23 cellular contexts compared by ENCODE assay signal in genomic region chr6:99276747-99277146, GRCh38.
DNase-seq lines count a peak whose midpoint lies in the region; FAIRE-seq and TF ChIP-seq lines count a peak whose summit lies in the region.
"Had no signal": no experiment of that assay in that cellular context is flagged by ENCODE, and none has a peak within 500 bp of the region (broad histone marks: within the 10 kb centered on the region; RNA-seq: fewer than 3 reads in every experiment).

No MANE protein-coding gene starts in this region.

- no peak overlapping the region for H3K4ac ChIP-seq in mesendoderm (ENCODE audit: low read depth, low read length)

- H3K4me3 Mint-ChIP-seq in activated T-helper 1 cell treated with anti-CD3 and anti-CD28 coated beads, Interleukin-12 subunit alpha, Interleukin-12 subunit beta, Interleukin-2, Interleukin-4 antibody, amounts not matched to agents 30 ng/mL and 10 ng/mL and 1 ng/mL, durations not matched to agents 14 hours and 24 hours and 36 hours: no peak overlapping the region
- H3K4me3 Mint-ChIP-seq: activated naive CD8-positive, alpha-beta T cell treated with anti-CD3 and anti-CD28 coated beads, Interleukin-2, amount 10 ng/mL, durations not matched to agents 7 days and 5 days; CD4-positive, alpha-beta T cell; T-cell had no signal

- H3K79me1 ChIP-seq in mesendoderm (ENCODE audit: low read length): no peaks in the 10 kb centered on the region

- no peak overlapping the region for H3K56ac ChIP-seq in mesendoderm (ENCODE audit: low read length)

- H4K5ac ChIP-seq in mesendoderm (ENCODE audit: low read length): no peak overlapping the region

- no peak overlapping the region for H3K27ac Mint-ChIP-seq in activated T-helper 1 cell treated with anti-CD3 and anti-CD28 coated beads, Interleukin-12 subunit alpha, Interleukin-12 subunit beta, Interleukin-2, Interleukin-4 antibody, amounts not matched to agents 30 ng/mL and 10 ng/mL and 1 ng/mL, durations not matched to agents 14 hours and 24 hours and 36 hours
- H3K27ac Mint-ChIP-seq: activated naive CD8-positive, alpha-beta T cell treated with anti-CD3 and anti-CD28 coated beads, Interleukin-2, amount 10 ng/mL, durations not matched to agents 7 days and 5 days; CD4-positive, alpha-beta T cell; T-cell had no signal

- no peak overlapping the region for H3K4me2 ChIP-seq in mesendoderm (ENCODE audit: low read length)

- H3K79me2 ChIP-seq in mesendoderm (ENCODE audit: control insufficient read depth, insufficient read depth, low read length): no peaks in the 10 kb centered on the region

- H2BK5ac ChIP-seq in mesendoderm (ENCODE audit: low read length): no peak overlapping the region

- H3K36me3 ChIP-seq in mesendoderm (ENCODE audit: control insufficient read depth, insufficient read depth, low read length) (no peaks in the 10 kb centered on the region), thyroid gland (no peaks in the 10 kb centered on the region)
- H3K36me3 ChIP-seq: colonic mucosa, heart left ventricle, prostate gland had no signal

- no peak overlapping the region for H4K8ac ChIP-seq in mesendoderm (ENCODE audit: low read depth, low read length)

- peaks cover 3% of the 10 kb centered on the region for H3K27me3 Mint-ChIP-seq in activated T-helper 1 cell treated with anti-CD3 and anti-CD28 coated beads, Interleukin-12 subunit alpha, Interleukin-12 subunit beta, Interleukin-2, Interleukin-4 antibody, amounts not matched to agents 30 ng/mL and 10 ng/mL and 1 ng/mL, durations not matched to agents 14 hours and 24 hours and 36 hours (ENCODE audit: insufficient read depth)

- H3K18ac ChIP-seq in mesendoderm (ENCODE audit: low read length): no peak overlapping the region

- H2BK120ac ChIP-seq in mesendoderm (ENCODE audit: low read depth, low read length): no peak overlapping the region

- no peaks in the 10 kb centered on the region for H3K9me3 ChIP-seq in thyroid gland
- H3K9me3 ChIP-seq: colonic mucosa, heart left ventricle, prostate gland had no signal

- H3K27ac ChIP-seq in mesendoderm (ENCODE audit: low read depth, low read length) (no peak overlapping the region), thyroid gland (no peak overlapping the region)
- H3K27ac ChIP-seq: colonic mucosa, heart left ventricle, prostate gland had no signal

- TF ChIP-seq POLR2A in thyroid gland (IDR thresholded peaks at IDR 0.05) (no peak), H54 (IDR thresholded peaks at IDR 0.05; ENCODE audit: low read depth, low read length) (no peak)

- H2BK15ac ChIP-seq in mesendoderm (replicated peaks; ENCODE audit: low read depth): no peak overlapping the region

- no peak overlapping the region for H3K9ac ChIP-seq in mesendoderm (ENCODE audit: low read length)

- H3K4me3 ChIP-seq in mesendoderm (ENCODE audit: low read length) (no peak overlapping the region), thyroid gland (replicated peaks in 1 of 3) (no peak overlapping the region)
- H3K4me3 ChIP-seq: colonic mucosa, heart left ventricle, prostate gland had no signal

- TF ChIP-seq CTCF in thyroid gland (IDR thresholded peaks at IDR 0.05): no peak

- no peaks in the 10 kb centered on the region for H3K4me1 Mint-ChIP-seq in activated T-helper 1 cell treated with anti-CD3 and anti-CD28 coated beads, Interleukin-12 subunit alpha, Interleukin-12 subunit beta, Interleukin-2, Interleukin-4 antibody, amounts not matched to agents 30 ng/mL and 10 ng/mL and 1 ng/mL, durations not matched to agents 14 hours and 24 hours and 36 hours (ENCODE audit: low read depth)
- H3K4me1 Mint-ChIP-seq: activated naive CD8-positive, alpha-beta T cell treated with anti-CD3 and anti-CD28 coated beads, Interleukin-2, amount 10 ng/mL, durations not matched to agents 7 days and 5 days; T-cell had no signal

- intact Hi-C loops in activated T-helper 1 cell treated with anti-CD3 and anti-CD28 coated beads, Interleukin-12 subunit alpha, Interleukin-12 subunit beta, Interleukin-2, Interleukin-4 antibody, amounts not matched to agents 30 ng/mL and 10 ng/mL and 1 ng/mL, durations not matched to agents 14 hours and 24 hours and 36 hours (cut with micrococcal nuclease): no loop called here
- intact Hi-C loops in thyroid gland (cut with DNase I): no loop called here

- no peaks in the 10 kb centered on the region for H3K9me3 Mint-ChIP-seq in activated T-helper 1 cell treated with anti-CD3 and anti-CD28 coated beads, Interleukin-12 subunit alpha, Interleukin-12 subunit beta, Interleukin-2, Interleukin-4 antibody, amounts not matched to agents 30 ng/mL and 10 ng/mL and 1 ng/mL, durations not matched to agents 14 hours and 24 hours and 36 hours
- H3K9me3 Mint-ChIP-seq: activated naive CD8-positive, alpha-beta T cell treated with anti-CD3 and anti-CD28 coated beads, Interleukin-2, amount 10 ng/mL, durations not matched to agents 7 days and 5 days; CD4-positive, alpha-beta T cell; T-cell had no signal

- H3K4me1 ChIP-seq in mesendoderm (ENCODE audit: control insufficient read depth, low read depth, low read length) (no peaks in the 10 kb centered on the region), thyroid gland (no peaks in the 10 kb centered on the region)
- H3K4me1 ChIP-seq: colonic mucosa, heart left ventricle, prostate gland had no signal

- no peaks in the 10 kb centered on the region for H3K36me3 Mint-ChIP-seq in activated T-helper 1 cell treated with anti-CD3 and anti-CD28 coated beads, Interleukin-12 subunit alpha, Interleukin-12 subunit beta, Interleukin-2, Interleukin-4 antibody, amounts not matched to agents 30 ng/mL and 10 ng/mL and 1 ng/mL, durations not matched to agents 14 hours and 24 hours and 36 hours (ENCODE audit: low read depth)
- H3K36me3 Mint-ChIP-seq: activated naive CD8-positive, alpha-beta T cell treated with anti-CD3 and anti-CD28 coated beads, Interleukin-2, amount 10 ng/mL, durations not matched to agents 7 days and 5 days; T-cell had no signal

- H3K27me3 ChIP-seq in mesendoderm (ENCODE audit: insufficient read depth, low read length, poor library complexity) (no peaks in the 10 kb centered on the region), thyroid gland (no peaks in the 10 kb centered on the region)
- H3K27me3 ChIP-seq: colonic mucosa had no signal

- DNase-seq in ELR (ENCODE audit: low read depth) (peak; percentile 70), RCC 7860 (ENCODE audit: low spot score) (peak; percentile 5), dermis blood vessel endothelial cell (peak; percentile 57), mesendoderm (peak; percentile 61), thyroid gland (no peak), H54 (ENCODE audit: insufficient read length, low spot score) (no peak), CD1c-positive myeloid dendritic cell (ENCODE audit: extremely low spot score) (no peak)
- no peak for DNase-seq in activated T-helper 1 cell treated with anti-CD3 and anti-CD28 coated beads, Interleukin-12 subunit alpha, Interleukin-12 subunit beta, Interleukin-2, Interleukin-4 antibody, amounts not matched to agents 30 ng/mL and 10 ng/mL and 1 ng/mL, durations not matched to agents 14 hours and 24 hours and 36 hours (ENCODE audit: low spot score)
- DNase-seq: activated CD4-positive, alpha-beta T cell treated with anti-CD3 and anti-CD28 coated beads for 48 hours; activated naive CD8-positive, alpha-beta T cell treated with anti-CD3 and anti-CD28 coated beads, Interleukin-2, amount 10 ng/mL, durations not matched to agents 7 days and 5 days; CD4-positive, alpha-beta T cell; colonic mucosa; DMS53; heart left ventricle; Kasumi-1; NCI-H1092 treated with DMSO at 0.1 percent for 48 hours; NCI-H2081; NCI-H446 treated with DMSO at 0.1 percent for 48 hours; OCI-M1; substantia nigra; T-cell had no signal

- no peak for FAIRE-seq in RCC 7860 (lab: Jason Lieb, UNC)
- FAIRE-seq in H54 (lab: Jason Lieb, UNC): no peak
- FAIRE-seq: GM12891 had no signal

- no peak overlapping the region for H2AK5ac ChIP-seq in mesendoderm (ENCODE audit: low read length)

- no CpG with 5 or more reads among the region's 2 CpGs for WGBS in mesendoderm (ENCODE audit: extremely low coverage, insufficient coverage, low lambda C conversion rate)
- 68 to 81% methylated on average over 2 of the region's 2 CpGs for WGBS in thyroid gland, 2 donors

- H3K23ac ChIP-seq in mesendoderm (ENCODE audit: low read length): no peak overlapping the region

Comparison
In these comparisons a context has a peak if more than half of its experiments do, and no peak if none do; other contexts are left out.
1. DNase-seq: peak in ELR (single experiment), RCC 7860 (single experiment), dermis blood vessel endothelial cell (single experiment) and mesendoderm (single experiment); none in activated T-helper 1 cell treated with anti-CD3 and anti-CD28 coated beads, Interleukin-12 subunit alpha, Interleukin-12 subunit beta, Interleukin-2, Interleukin-4 antibody, amounts not matched to agents 30 ng/mL and 10 ng/mL and 1 ng/mL, durations not matched to agents 14 hours and 24 hours and 36 hours (single experiment), thyroid gland (0 of 2), H54 (single experiment) and CD1c-positive myeloid dendritic cell (single experiment).